ENCODE assay signal across 10 cellular contexts in genomic region chr19:45781282-45782161, GRCh38. TPM values are rescaled to one million over a fixed set of nuclear protein-coding genes. Genes with fewer than 3 reads are reported as not detected.
DNase-seq lines count a peak whose midpoint lies in the region; ATAC-seq and TF ChIP-seq lines count a peak whose summit lies in the region.
"Had no signal": no experiment of that assay in that cellular context is flagged by ENCODE, and none has a peak within 500 bp of the region (broad histone marks: within the 10 kb centered on the region; RNA-seq: fewer than 3 reads in every experiment).

No MANE protein-coding gene starts in this region.

- POLR2A ChIA-PET in MCF 10A (lab: Yijun Ruan, JAX): interaction anchor here (1.1 to 5.1 kb wide), 8 partner anchors 9 to 104 kb away, joined by 3 to 102 read pairs (median 10); partner anchors contain the start of genes DMWD, QPCTL, SIX5 and SNRPD2

- DNase-seq in AG10803 (ENCODE audit: low read depth) (no peak), NCI-H187 (lab: John Stamatoyannopoulos, UW) (peak; percentile 40 to 57), MCF 10A (ENCODE audit: unreplicated experiment) (peak; percentile 75), myocyte (ENCODE audit: low read depth) (peak; percentile 94), GM20000 (ENCODE audit: low spot score) (no peak)
- DNase-seq: naive B cell had no signal

- intact Hi-C loops in MCF 10A (cut with micrococcal nuclease): no loop called here

- BruUV-seq in MCF 10A (replicated peaks; lab: Mats Ljungman, UMichigan): no TSS peak

- peak overlapping the region; percentile 77 for H3K4me3 ChIP-seq in AG10803 (ENCODE audit: low read length)

- H3K4me3 Mint-ChIP-seq in MCF 10A (ENCODE audit: unreplicated experiment): peak overlapping the region; percentile 58
- H3K4me3 Mint-ChIP-seq: activated T-helper 1 cell treated with anti-CD3 and anti-CD28 coated beads, Interleukin-12 subunit alpha, Interleukin-12 subunit beta, Interleukin-2, Interleukin-4 antibody, amounts not matched to agents 30 ng/mL and 10 ng/mL and 1 ng/mL, durations not matched to agents 14 hours and 24 hours and 36 hours had no signal

- no peak for ATAC-seq in GM21717 (IDR thresholded peaks at IDR 0.05; ENCODE audit: unreplicated experiment)
- ATAC-seq in HG03342 (IDR thresholded peaks at IDR 0.05; ENCODE audit: unreplicated experiment): no peak
- ATAC-seq in HG02981 (IDR thresholded peaks at IDR 0.05; ENCODE audit: unreplicated experiment): no peak

- no peaks in the 10 kb centered on the region for H3K27me3 Mint-ChIP-seq in MCF 10A (ENCODE audit: insufficient read depth, unreplicated experiment)

- peaks cover 32% of the 10 kb centered on the region for H3K36me3 Mint-ChIP-seq in MCF 10A (ENCODE audit: insufficient read depth, unreplicated experiment)

- peaks cover 28% of the 10 kb centered on the region for H3K4me1 Mint-ChIP-seq in MCF 10A (ENCODE audit: insufficient read depth, unreplicated experiment)

- TF ChIP-seq CTCF in AG10803 (conservative IDR thresholded peaks at IDR 0.05; ENCODE audit: low read length): no peak
- TF ChIP-seq CTCF in MCF 10A (IDR thresholded peaks at IDR 0.05; ENCODE audit: unreplicated experiment): no peak
- TF ChIP-seq CTCF in GM20000 (IDR thresholded peaks at IDR 0.05; ENCODE audit: extremely low read depth, missing control alignments): no peak

- CTCF ChIA-PET in MCF 10A (lab: Yijun Ruan, JAX): interaction anchor here (2.5 kb wide), 2 partner anchors 12 to 17 kb away, joined by 11 to 15 read pairs; partner anchors contain the start of gene SIX5

- peak overlapping the region; percentile 35 for H3K27ac Mint-ChIP-seq in MCF 10A (ENCODE audit: low read depth, unreplicated experiment)
- H3K27ac Mint-ChIP-seq: activated T-helper 1 cell treated with anti-CD3 and anti-CD28 coated beads, Interleukin-12 subunit alpha, Interleukin-12 subunit beta, Interleukin-2, Interleukin-4 antibody, amounts not matched to agents 30 ng/mL and 10 ng/mL and 1 ng/mL, durations not matched to agents 14 hours and 24 hours and 36 hours had no signal

- no peaks in the 10 kb centered on the region for H3K9me3 Mint-ChIP-seq in MCF 10A (ENCODE audit: unreplicated experiment)
- H3K9me3 Mint-ChIP-seq: activated T-helper 1 cell treated with anti-CD3 and anti-CD28 coated beads, Interleukin-12 subunit alpha, Interleukin-12 subunit beta, Interleukin-2, Interleukin-4 antibody, amounts not matched to agents 30 ng/mL and 10 ng/mL and 1 ng/mL, durations not matched to agents 14 hours and 24 hours and 36 hours; naive B cell had no signal

RNA-seq across cellular contexts. Expression of gene DMPK, which starts 0.8 kb away (rescaled TPM):
- total RNA-seq in MCF 10A (2022) (40.5 and 52.4 TPM in 2 replicates), myocyte (907 and 1,143 TPM in 2 replicates)
- polyA plus RNA-seq in myocyte (2012): 359 TPM

RNA-seq across cellular contexts. Expression of gene DMWD, which starts 11.1 kb away (rescaled TPM):
- total RNA-seq in MCF 10A (2022) (57.5 and 71.6 TPM in 2 replicates), myocyte (60.2 and 62.3 TPM in 2 replicates)
- 59.1 TPM for polyA plus RNA-seq in myocyte (2012)

RNA-seq across cellular contexts. Expression of gene SIX5, which starts 12.5 kb away (rescaled TPM):
- 17.3 and 19.6 TPM in 2 replicates for total RNA-seq in MCF 10A (2022)
- 13.0 and 17.6 TPM in 2 replicates for total RNA-seq in myocyte
- polyA plus RNA-seq in myocyte (2012): 8.8 TPM

RNA-seq across cellular contexts. Expression of gene RSPH6A, which starts 33.6 kb away (rescaled TPM):
- 0.21 and 0.29 TPM in 2 replicates for total RNA-seq in MCF 10A (2022)
- total RNA-seq in myocyte: 0.11 TPM in 1 of 2 replicates, not detected in the other
- 0.03 TPM for polyA plus RNA-seq in myocyte (2012)

RNA-seq across cellular contexts. Expression of gene MEIOSIN, which starts 48.3 kb away (rescaled TPM):
- total RNA-seq in MCF 10A (2022) (not detected in 2 replicates), myocyte (not detected in 2 replicates)
- polyA plus RNA-seq in myocyte (2012): not detected
- total RNA-seq: activated T-helper 1 cell treated with anti-CD3 and anti-CD28 coated beads, Interleukin-12 subunit alpha, Interleukin-12 subunit beta, Interleukin-2, Interleukin-4 antibody, amounts not matched to agents 30 ng/mL and 10 ng/mL and 1 ng/mL, durations not matched to agents 14 hours and 24 hours and 36 hours had no signal

Comparison
In these comparisons a context has a peak if more than half of its experiments do, and no peak if none do; other contexts are left out.
1. DNase-seq: peak in NCI-H187 (2 of 2), MCF 10A (single experiment) and myocyte (single experiment); none in AG10803 (single experiment) and GM20000 (single experiment).
2. RNA of gene DMPK, which starts 0.8 kb away (total RNA-seq): 907 to 1,143 TPM in myocyte; 40.5 to 52.4 TPM in MCF 10A; every median in the first group is over 10 times any median in the second.